Comparison of ENCODE assay signal across 19 cellular contexts in genomic region chr3:32148356-32148755, GRCh38.
"Had no signal": no experiment of that assay in that cellular context is flagged by ENCODE, and none has a peak within 500 bp of the region (broad histone marks: within the 10 kb centered on the region; RNA-seq: fewer than 3 reads in every experiment).

No MANE protein-coding gene starts in this region.

- H3K27me3 Mint-ChIP-seq: activated naive CD8-positive, alpha-beta T cell treated with anti-CD3 and anti-CD28 coated beads, Interleukin-2, amount 10 ng/mL, durations not matched to agents 7 days and 5 days; dendritic cell treated with granulocyte-macrophage colony-stimulating factor and Interleukin-4, amounts not matched to agents 40 ng/mL and 50 ng/mL, for 4 days had no signal

- H3K27ac Mint-ChIP-seq: activated naive CD8-positive, alpha-beta T cell treated with anti-CD3 and anti-CD28 coated beads, Interleukin-2, amount 10 ng/mL, durations not matched to agents 7 days and 5 days; dendritic cell treated with granulocyte-macrophage colony-stimulating factor and Interleukin-4, amounts not matched to agents 40 ng/mL and 50 ng/mL, for 4 days had no signal

- H3K27me3 ChIP-seq: breast epithelium, gastrocnemius medialis, heart right ventricle, transverse colon, vagina had no signal

- DNase-seq: activated CD4-positive, alpha-beta T cell treated with anti-CD3 and anti-CD28 coated beads, Interleukin-2, amount 50 U/mL, for 4 hours; activated naive CD4-positive, alpha-beta T cell; activated naive CD8-positive, alpha-beta T cell treated with anti-CD3 and anti-CD28 coated beads, Interleukin-2, amount 10 ng/mL, durations not matched to agents 7 days and 5 days; activated T-cell treated with anti-CD3 and anti-CD28 coated beads for 4 hours; effector memory CD4-positive, alpha-beta T cell; gastrocnemius medialis; heart right ventricle; midbrain; stimulated activated CD4-positive, alpha-beta T cell treated with anti-CD3 and anti-CD28 coated beads, Interleukin-4, amount 100 ng/mL, for 4 hours; stimulated activated CD8-positive, alpha-beta memory T cell treated with anti-CD3 and anti-CD28 coated beads, Interleukin-4, amount 100 ng/mL, for 48 hours; stimulated activated naive CD8-positive, alpha-beta T cell treated with anti-CD3 and anti-CD28 coated beads, Interleukin-15, Interleukin-2, amounts not matched to agents 100 U/mL and 50 U/mL, for 24 hours; transverse colon had no signal

- ATAC-seq: activated CD4-positive, CD25-positive, alpha-beta regulatory T cell treated with anti-CD3 and anti-CD28 coated beads, Interleukin-2, amount 50 U/mL, for 24 hours; gastrocnemius medialis; heart right ventricle; left lobe of liver; stimulated activated naive CD8-positive, alpha-beta T cell treated with anti-CD3 and anti-CD28 coated beads, Interleukin-15, Interleukin-2, amounts not matched to agents 100 U/mL and 50 U/mL, for 24 hours had no signal

- H3K27ac ChIP-seq: breast epithelium, epithelial cell of prostate, gastrocnemius medialis, heart right ventricle, skin epidermis, transverse colon, vagina had no signal

- H3K4me3 ChIP-seq: breast epithelium, gastrocnemius medialis, heart right ventricle, skin epidermis, transverse colon, vagina had no signal

- H3K4me1 ChIP-seq: breast epithelium, vagina had no signal

- H3K9me3 ChIP-seq: breast epithelium, gastrocnemius medialis, heart right ventricle, transverse colon, vagina had no signal

- H3K4me3 Mint-ChIP-seq: activated naive CD8-positive, alpha-beta T cell treated with anti-CD3 and anti-CD28 coated beads, Interleukin-2, amount 10 ng/mL, durations not matched to agents 7 days and 5 days; dendritic cell treated with granulocyte-macrophage colony-stimulating factor and Interleukin-4, amounts not matched to agents 40 ng/mL and 50 ng/mL, for 4 days had no signal

- H3K36me3 ChIP-seq: breast epithelium had no signal

- H3K9me3 Mint-ChIP-seq: activated naive CD8-positive, alpha-beta T cell treated with anti-CD3 and anti-CD28 coated beads, Interleukin-2, amount 10 ng/mL, durations not matched to agents 7 days and 5 days; dendritic cell treated with granulocyte-macrophage colony-stimulating factor and Interleukin-4, amounts not matched to agents 40 ng/mL and 50 ng/mL, for 4 days had no signal
